ENCODE assay signal across 7 cellular contexts in the genomic region with DNA sequence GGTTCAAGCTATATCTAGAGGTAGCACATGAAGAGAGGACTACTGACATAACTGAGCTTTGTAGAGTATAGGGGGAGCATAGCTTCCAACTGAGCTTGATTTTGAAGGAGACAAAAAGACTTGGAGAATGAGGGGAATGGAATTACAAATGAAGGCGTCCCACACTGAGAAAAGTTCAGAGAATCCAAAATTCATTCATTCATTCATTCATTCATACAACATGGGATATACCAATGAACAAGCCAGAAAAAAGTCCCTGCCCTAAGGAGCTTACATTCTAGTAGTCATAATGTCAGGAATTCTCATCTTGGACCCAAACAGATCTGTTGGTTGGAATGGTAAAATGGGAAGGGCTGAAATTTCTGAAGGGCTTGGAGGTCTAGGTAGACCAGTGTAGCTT.
"Had no signal": no experiment of that assay in that cellular context is flagged by ENCODE, and none has a peak within 500 bp of the region (broad histone marks: within the 10 kb centered on the region; RNA-seq: fewer than 3 reads in every experiment).

No MANE protein-coding gene starts in this region.

- FAIRE-seq: small intestine had no signal

- H3K4me3 ChIP-seq: gastroesophageal sphincter, tibial artery had no signal

- ATAC-seq: gastroesophageal sphincter had no signal

- H3K27me3 ChIP-seq: gastroesophageal sphincter, tibial artery had no signal

- H3K9me3 ChIP-seq: gastroesophageal sphincter, tibial artery had no signal

- H3K36me3 ChIP-seq: gastroesophageal sphincter had no signal

- DNase-seq: activated naive CD4-positive, alpha-beta T cell; anterior cingulate cortex; effector memory CD4-positive, alpha-beta T cell; occipital lobe; small intestine; tibial artery had no signal
